In the genomic region with DNA sequence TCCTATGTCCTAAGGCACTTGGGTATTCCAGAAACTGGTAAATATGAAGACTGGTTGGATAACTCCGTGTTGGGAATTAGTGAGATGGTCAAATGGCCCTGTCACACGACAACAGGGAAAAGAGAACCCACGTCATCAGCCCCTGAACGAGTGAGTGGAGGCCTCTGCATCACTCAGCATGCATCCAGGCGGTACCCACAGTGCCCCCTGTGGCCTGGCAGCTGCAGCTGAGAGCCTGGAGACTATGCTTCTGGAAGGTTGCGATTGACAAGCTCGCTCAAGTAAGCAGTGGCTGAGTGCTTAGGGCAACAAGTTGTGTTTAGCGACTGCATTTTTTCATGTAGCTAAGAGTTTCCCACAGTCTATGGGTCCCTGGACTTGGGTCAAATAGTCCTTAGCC, we compare ENCODE assay signal across 14 cellular contexts. TPM values are rescaled to one million over a fixed set of nuclear protein-coding genes. Genes with fewer than 3 reads are reported as not detected.
DNase-seq lines count a peak whose midpoint lies in the region; ATAC-seq and TF ChIP-seq lines count a peak whose summit lies in the region.
"Had no signal": no experiment of that assay in that cellular context is flagged by ENCODE, and none has a peak within 500 bp of the region (broad histone marks: within the 10 kb centered on the region; RNA-seq: fewer than 3 reads in every experiment).

No MANE protein-coding gene starts in this region.

- TF ChIP-seq POLR2A in IMR-90 (IDR thresholded peaks at IDR 0.05; ENCODE audit: low read depth, low read length) = no peak

- H4K8ac ChIP-seq in IMR-90 (ENCODE audit: low read depth in 2 of 2, low read length in 2 of 2) = peak overlapping the region; percentile 26 to 35; a peak in 2 of 4 replicates

- no peak overlapping the region for H3K23ac ChIP-seq in IMR-90 (ENCODE audit: low read depth, low read length)

- peak overlapping the region; percentile 32 for H2BK5ac ChIP-seq in IMR-90 (ENCODE audit: low read depth, low read length, poor library complexity, severe bottlenecking)

- no peak overlapping the region for H4K5ac ChIP-seq in IMR-90 (ENCODE audit: low read depth, low read length)

- 100% methylated on average over 2 of the region's 8 CpGs; no CpG with 5 or more reads in 1 of the 2 experiments for WGBS in IMR-90 (ENCODE audit: extremely low coverage in 2 of 2, insufficient read length in 1 of 2), 2 experiments

- no peak overlapping the region for H2BK120ac ChIP-seq in IMR-90 (ENCODE audit: low read depth, low read length)

- dilution Hi-C loops in IMR-90 (cut with HindIII; ENCODE audit: low sequenced_read_pairs, unreplicated experiment) = no loop called here

- no peaks in the 10 kb centered on the region for H3K9me3 ChIP-seq in IMR-90 (ENCODE audit: control insufficient read depth, insufficient read depth, low read length)

- H2AFZ ChIP-seq in IMR-90 (replicated peaks; ENCODE audit: low read length, poor library complexity) = no peak overlapping the region

- H3K27me3 ChIP-seq in IMR-90 (ENCODE audit: control insufficient read depth, insufficient read depth, low read length) = no peaks in the 10 kb centered on the region

- H3K4me1 Mint-ChIP-seq in endothelial cell (ENCODE audit: unreplicated experiment) (peaks cover 50% of the 10 kb centered on the region), osteocyte (ENCODE audit: unreplicated experiment) (peaks cover 82% of the 10 kb centered on the region)
- H3K4me1 Mint-ChIP-seq: CD8-positive, alpha-beta memory T cell had no signal

- H3K4me3 Mint-ChIP-seq in endothelial cell (ENCODE audit: unreplicated experiment) (no peak overlapping the region), osteocyte (ENCODE audit: unreplicated experiment) (no peak overlapping the region)
- H3K4me3 Mint-ChIP-seq: activated T-helper 1 cell treated with anti-CD3 and anti-CD28 coated beads, Interleukin-12 subunit alpha, Interleukin-12 subunit beta, Interleukin-2, Interleukin-4 antibody, amounts not matched to agents 30 ng/mL and 10 ng/mL and 1 ng/mL, durations not matched to agents 14 hours and 24 hours and 36 hours; CD8-positive, alpha-beta memory T cell had no signal

- no peak overlapping the region for H3K9ac ChIP-seq in IMR-90 (ENCODE audit: low read depth, low read length)

- peaks cover 41 to 87% of the 10 kb centered on the region in 2 experiments for H3K79me1 ChIP-seq in IMR-90 (ENCODE audit: low read depth in 1 of 2, low read length in 2 of 2)

- peak overlapping the region; percentile 42 for H3K4ac ChIP-seq in IMR-90 (ENCODE audit: low read depth, low read length)

- H3K4me2 ChIP-seq in IMR-90 (ENCODE audit: low read depth, low read length) = no peak overlapping the region

- H4K20me1 ChIP-seq in IMR-90 (ENCODE audit: insufficient read depth, low read length) = peaks cover 12% of the 10 kb centered on the region; the same call in 1 of the 2 replicates

- H3K4me3 ChIP-seq in IMR-90 (ENCODE audit: insufficient read depth, low read depth, low read length) = no peak overlapping the region

- DNase-seq in IMR-90 = no peak
- DNase-seq in endothelial cell (ENCODE audit: low spot score) = peak; percentile 30
- no peak for DNase-seq in osteocyte (ENCODE audit: extremely low spot score, unreplicated experiment)
- DNase-seq in NOMO-1 treated with DMSO at 0.1 percent for 48 hours (lab: John Stamatoyannopoulos, UW; ENCODE audit: unreplicated experiment) = no peak
- no peak for DNase-seq in NCI-H526 treated with DMSO at 0.1 percent for 48 hours (lab: John Stamatoyannopoulos, UW)
- no peak for DNase-seq in superior temporal gyrus (ENCODE audit: extremely low spot score)
- DNase-seq in DMS79 treated with DMSO at 0.1 percent for 48 hours (lab: John Stamatoyannopoulos, UW) = no peak
- DNase-seq: activated CD4-positive, alpha-beta T cell treated with anti-CD3 and anti-CD28 coated beads for 1 hour; CD8-positive, alpha-beta memory T cell; foreskin melanocyte; mammary epithelial cell; NCI-H2227 treated with DMSO at 0.1 percent for 48 hours had no signal

- H2BK15ac ChIP-seq in IMR-90 (ENCODE audit: low read depth, low read length) = no peak overlapping the region

- TF ChIP-seq CTCF in C4-2B (conservative IDR thresholded peaks at IDR 0.05) (peak; percentile 33), IMR-90 (conservative IDR thresholded peaks at IDR 0.05; ENCODE audit: low read depth, low read length) (peak; percentile 29; the same call in 1 of the 2 replicates), endothelial cell (IDR thresholded peaks at IDR 0.05; ENCODE audit: unreplicated experiment) (no peak), osteocyte (IDR thresholded peaks at IDR 0.05) (peak; percentile 27)

- peaks cover 18% of the 10 kb centered on the region for H3K4me1 ChIP-seq in IMR-90 (ENCODE audit: control insufficient read depth, insufficient read depth, low read length)

- H3K27ac Mint-ChIP-seq in endothelial cell (ENCODE audit: unreplicated experiment) (no peak overlapping the region), osteocyte (ENCODE audit: unreplicated experiment) (peak overlapping the region; percentile 98)
- H3K27ac Mint-ChIP-seq: activated T-helper 1 cell treated with anti-CD3 and anti-CD28 coated beads, Interleukin-12 subunit alpha, Interleukin-12 subunit beta, Interleukin-2, Interleukin-4 antibody, amounts not matched to agents 30 ng/mL and 10 ng/mL and 1 ng/mL, durations not matched to agents 14 hours and 24 hours and 36 hours; CD8-positive, alpha-beta memory T cell had no signal

- H3K14ac ChIP-seq in IMR-90 (replicated peaks; ENCODE audit: low read depth, low read length) = no peak overlapping the region

- ATAC-seq in IMR-90 (ENCODE audit: low read depth) = no peak

- H3K36me3 Mint-ChIP-seq in endothelial cell (ENCODE audit: low read depth, unreplicated experiment) (peaks cover 49% of the 10 kb centered on the region), osteocyte (ENCODE audit: unreplicated experiment) (peaks cover 53% of the 10 kb centered on the region)
- H3K36me3 Mint-ChIP-seq: CD8-positive, alpha-beta memory T cell had no signal

- H3K18ac ChIP-seq in IMR-90 (ENCODE audit: low read depth, low read length) = no peak overlapping the region

- H2BK20ac ChIP-seq in IMR-90 (ENCODE audit: low read depth, low read length) = no peak overlapping the region

- H3K9me1 ChIP-seq in IMR-90 (ENCODE audit: insufficient read depth, low read length) = peaks cover 37% of the 10 kb centered on the region

- intact Hi-C loops in IMR-90 (cut with micrococcal nuclease) = no loop called here

- POLR2A ChIA-PET in IMR-90 (lab: Charles Lee; ENCODE audit: unreplicated experiment) = no interaction called here

- in situ Hi-C loops in IMR-90 (cut with MboI; ENCODE audit: low sequenced_read_pairs) = no loop called here

- 0 out of 2 replicates have a peak, but pooled peaks have one; percentile 9 for TF ChIP-seq RAD21 in IMR-90 (IDR thresholded peaks at IDR 0.05; ENCODE audit: low read length)

- BruUV-seq in IMR-90 (replicated peaks; lab: Mats Ljungman, UMichigan) = no TSS peak

- no peak overlapping the region; the same call in 1 of the 2 replicates for H2AK5ac ChIP-seq in IMR-90 (ENCODE audit: low read depth, low read length)

- CTCF ChIA-PET in IMR-90 (lab: Yijun Ruan, JAX) = no interaction called here

- H3K27me3 Mint-ChIP-seq in endothelial cell (ENCODE audit: unreplicated experiment) (peaks cover 8% of the 10 kb centered on the region), osteocyte (ENCODE audit: unreplicated experiment) (no peaks in the 10 kb centered on the region)

- H3K9me3 Mint-ChIP-seq in endothelial cell (ENCODE audit: unreplicated experiment) (no peaks in the 10 kb centered on the region), osteocyte (ENCODE audit: unreplicated experiment) (no peaks in the 10 kb centered on the region)
- H3K9me3 Mint-ChIP-seq: activated T-helper 1 cell treated with anti-CD3 and anti-CD28 coated beads, Interleukin-12 subunit alpha, Interleukin-12 subunit beta, Interleukin-2, Interleukin-4 antibody, amounts not matched to agents 30 ng/mL and 10 ng/mL and 1 ng/mL, durations not matched to agents 14 hours and 24 hours and 36 hours; CD8-positive, alpha-beta memory T cell had no signal

- H3K27ac ChIP-seq in C4-2B = no peak overlapping the region
- H3K27ac ChIP-seq in IMR-90 (ENCODE audit: insufficient read depth, low read length) = no peak overlapping the region

- no peak overlapping the region for H3K56ac ChIP-seq in IMR-90 (ENCODE audit: extremely low read depth, insufficient read depth, low read length)

- H2AK9ac ChIP-seq in IMR-90 (replicated peaks; ENCODE audit: low read depth, low read length, poor library complexity) = peak overlapping the region; percentile 44

- no peak overlapping the region for H4K91ac ChIP-seq in IMR-90 (ENCODE audit: insufficient read depth, low read depth, low read length)

- peaks cover 27% of the 10 kb centered on the region for H3K36me3 ChIP-seq in IMR-90 (ENCODE audit: control insufficient read depth, insufficient read depth, low read length)

TF ChIP-seq in IMR-90, 13 proteins besides CTCF, POLR2A, EP300 and RAD21:
- TF ChIP-seq MXI1 (IDR thresholded peaks at IDR 0.05; ENCODE audit: borderline replicate concordance, low read depth, low read length) (no peak), CHD1 (IDR thresholded peaks at IDR 0.05; ENCODE audit: low read depth, low read length) (no peak), RCOR1 (IDR thresholded peaks at IDR 0.05; ENCODE audit: insufficient replicate concordance, low read length) (no peak), BHLHE40 (IDR thresholded peaks at IDR 0.05; ENCODE audit: low read depth, low read length) (no peak), SMC3 (IDR thresholded peaks at IDR 0.05; ENCODE audit: low read depth, low read length) (no peak), FOS (IDR thresholded peaks at IDR 0.05; ENCODE audit: low read depth, low read length) (no peak), MAFK (IDR thresholded peaks at IDR 0.05; ENCODE audit: low read depth, low read length) (no peak), CEBPB (IDR thresholded peaks at IDR 0.05; ENCODE audit: low read depth, low read length) (no peak), NFE2L2 (IDR thresholded peaks at IDR 0.05; ENCODE audit: low read depth, low read length) (no peak)

RNA-seq across cellular contexts. Expression of a gene that starts 55.9 kb away (rescaled TPM):
- total RNA-seq in IMR-90 (2012; rRNA removed) = 90.7 and 97.5 TPM in 2 replicates
- 457 and 533 TPM in 2 replicates for polyA plus RNA-seq in IMR-90 (2012; rRNA removed)
- polyA plus RNA-seq in IMR-90 (2012; cell fraction: cytosol; rRNA removed) = 220 and 733 TPM in 2 replicates
- polyA plus RNA-seq in IMR-90 (2012; cell fraction: nucleus; rRNA removed; ENCODE audit: low replicate concordance) = 553 and 1,147 TPM in 2 replicates
- 1,556 TPM for total RNA-seq in endothelial cell (ENCODE audit: unreplicated experiment)
- 2,001 and 2,067 TPM in 2 replicates for total RNA-seq in osteocyte
- total RNA-seq: activated T-helper 1 cell treated with anti-CD3 and anti-CD28 coated beads, Interleukin-12 subunit alpha, Interleukin-12 subunit beta, Interleukin-2, Interleukin-4 antibody, amounts not matched to agents 30 ng/mL and 10 ng/mL and 1 ng/mL, durations not matched to agents 14 hours and 24 hours and 36 hours; CD8-positive, alpha-beta memory T cell had no signal
- polyA plus RNA-seq: CD8-positive, alpha-beta memory T cell had no signal

RNA-seq across cellular contexts. Expression of a gene that starts 56.1 kb away (rescaled TPM):
- total RNA-seq in IMR-90 (2012; rRNA removed) = 230 and 263 TPM in 2 replicates
- 301 and 337 TPM in 2 replicates for polyA plus RNA-seq in IMR-90 (2012; rRNA removed)
- 173 and 272 TPM in 2 replicates for polyA plus RNA-seq in IMR-90 (2012; cell fraction: cytosol; rRNA removed)
- polyA plus RNA-seq in IMR-90 (2012; cell fraction: nucleus; rRNA removed; ENCODE audit: low replicate concordance) = 217 and 287 TPM in 2 replicates
- 2,720 TPM for total RNA-seq in endothelial cell (ENCODE audit: unreplicated experiment)
- 3,181 and 3,589 TPM in 2 replicates for total RNA-seq in osteocyte
- total RNA-seq: activated T-helper 1 cell treated with anti-CD3 and anti-CD28 coated beads, Interleukin-12 subunit alpha, Interleukin-12 subunit beta, Interleukin-2, Interleukin-4 antibody, amounts not matched to agents 30 ng/mL and 10 ng/mL and 1 ng/mL, durations not matched to agents 14 hours and 24 hours and 36 hours; CD8-positive, alpha-beta memory T cell had no signal
- polyA plus RNA-seq: CD8-positive, alpha-beta memory T cell had no signal

Comparison
In these comparisons a context has a peak if more than half of its experiments do, and no peak if none do; other contexts are left out.
1. RNA of a gene that starts 55.9 kb away (total RNA-seq): 2,001 to 2,067 TPM in osteocyte and 1,556 TPM in endothelial cell (single experiment); 90.7 to 97.5 TPM in IMR-90; every median in the first group is over 10 times any median in the second.
2. RNA of a gene that starts 56.1 kb away (total RNA-seq): 3,181 to 3,589 TPM in osteocyte and 2,720 TPM in endothelial cell (single experiment); 230 to 263 TPM in IMR-90; every median in the first group is over 10 times any median in the second.